Comparison of ENCODE assay signal across 15 cellular contexts in the genomic region with DNA sequence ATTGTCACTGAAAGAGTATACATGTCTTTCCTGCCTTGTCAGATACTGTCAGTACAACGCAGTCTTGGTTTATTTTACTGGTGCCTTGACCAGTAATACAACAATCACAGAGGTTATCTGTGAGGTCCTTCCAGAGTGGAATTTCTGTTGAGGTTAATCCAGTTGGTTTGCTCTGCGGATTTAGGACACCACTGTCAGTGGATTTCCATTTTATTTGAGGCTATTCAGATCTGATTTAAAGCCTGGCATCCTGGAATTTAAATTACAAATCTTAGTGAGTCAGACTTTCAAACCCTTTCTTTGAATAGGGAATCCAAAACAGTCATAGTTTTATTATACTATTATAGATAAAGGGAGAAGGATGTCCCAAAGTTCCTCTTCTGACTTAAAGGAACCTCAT. TPM values are rescaled to one million over a fixed set of nuclear protein-coding genes. Genes with fewer than 3 reads are reported as not detected.
DNase-seq lines count a peak whose midpoint lies in the region; ATAC-seq, FAIRE-seq and TF ChIP-seq lines count a peak whose summit lies in the region.
"Had no signal": no experiment of that assay in that cellular context is flagged by ENCODE, and none has a peak within 500 bp of the region (broad histone marks: within the 10 kb centered on the region; RNA-seq: fewer than 3 reads in every experiment).

No MANE protein-coding gene starts in this region.

- peak overlapping the region; percentile 7 for H3K9ac ChIP-seq in endodermal cell (ENCODE audit: extremely low read depth, low read length, poor library complexity, severe bottlenecking)
- H3K9ac ChIP-seq: BLaER1 treated with 17β-estradiol and CSF1 and Interleukin-3, amounts not matched to agents 10 nM and 100 nM had no signal

- H3K27me3 Mint-ChIP-seq in endodermal cell (ENCODE audit: insufficient read depth) (no peaks in the 10 kb centered on the region), osteocyte (ENCODE audit: unreplicated experiment) (no peaks in the 10 kb centered on the region)

- H3K4me3 ChIP-seq in endodermal cell (ENCODE audit: low read length): peak overlapping the region; percentile 63
- H3K4me3 ChIP-seq: BLaER1 treated with 17β-estradiol and CSF1 and Interleukin-3, amounts not matched to agents 10 nM and 100 nM; HAP-1 had no signal

- TF ChIP-seq POLR2A in H54 (IDR thresholded peaks at IDR 0.05; ENCODE audit: low read depth, low read length): no peak

- TF ChIP-seq CTCF in endodermal cell (conservative IDR thresholded peaks at IDR 0.05): no peak
- no peak for TF ChIP-seq CTCF in osteocyte (IDR thresholded peaks at IDR 0.05)

- H3K4me1 ChIP-seq in endodermal cell (ENCODE audit: control insufficient read depth, insufficient read depth, low read length): peaks cover 8% of the 10 kb centered on the region
- H3K4me1 ChIP-seq: BLaER1 treated with 17β-estradiol and CSF1 and Interleukin-3, amounts not matched to agents 10 nM and 100 nM had no signal

- WGBS in endodermal cell (ENCODE audit: insufficient coverage in 1 of 2, insufficient read length in 1 of 2), 2 experiments: 86 to 98% methylated on average over 1 to 2 of the region's 2 CpGs

- no peak overlapping the region for H3K27ac ChIP-seq in endodermal cell (ENCODE audit: low read depth, low read length)
- H3K27ac ChIP-seq: BLaER1 treated with 17β-estradiol and CSF1 and Interleukin-3, amounts not matched to agents 10 nM and 100 nM had no signal

- ATAC-seq in GM18861 (IDR thresholded peaks at IDR 0.05; ENCODE audit: unreplicated experiment): no peak

- H3K4me1 Mint-ChIP-seq in endodermal cell: peaks cover 14% of the 10 kb centered on the region
- H3K4me1 Mint-ChIP-seq in osteocyte (ENCODE audit: unreplicated experiment): peaks cover 14% of the 10 kb centered on the region

- H3K27ac Mint-ChIP-seq in endodermal cell (no peak overlapping the region), osteocyte (ENCODE audit: unreplicated experiment) (peak overlapping the region; percentile 54)

- H3K36me3 ChIP-seq in endodermal cell (ENCODE audit: control insufficient read depth, insufficient read depth, low read length): peaks cover 78% of the 10 kb centered on the region

- DNase-seq in H54 (ENCODE audit: insufficient read length, low spot score): no peak
- no peak for DNase-seq in RCC 7860 (ENCODE audit: low spot score)
- DNase-seq in endodermal cell: no peak
- DNase-seq in osteocyte (ENCODE audit: extremely low spot score, unreplicated experiment): no peak
- no peak for DNase-seq in activated CD4-positive, alpha-beta T cell treated with anti-CD3 and anti-CD28 coated beads for 1 hour
- DNase-seq in DMS79 treated with DMSO at 0.1 percent for 48 hours (lab: John Stamatoyannopoulos, UW): no peak
- DNase-seq: NCI-H1417 treated with DMSO at 0.1 percent for 48 hours, NCI-H2029, NCI-H2171, NCI-H446, NCI-H69, OCI-M1 had no signal

- FAIRE-seq in H54 (lab: Jason Lieb, UNC): peak; percentile 75
- peak; percentile 21 for FAIRE-seq in RCC 7860 (lab: Jason Lieb, UNC)

- H3K9me3 ChIP-seq in endodermal cell (ENCODE audit: control insufficient read depth, low read length): peaks cover 7% of the 10 kb centered on the region
- H3K9me3 ChIP-seq: HAP-1 had no signal

- no peaks in the 10 kb centered on the region for H3K9me3 Mint-ChIP-seq in endodermal cell
- peaks cover 6% of the 10 kb centered on the region for H3K9me3 Mint-ChIP-seq in osteocyte (ENCODE audit: unreplicated experiment)

- no peaks in the 10 kb centered on the region for H3K27me3 ChIP-seq in endodermal cell (ENCODE audit: control insufficient read depth, insufficient read depth, low read length, poor library complexity, severe bottlenecking)
- H3K27me3 ChIP-seq: BLaER1 treated with 17β-estradiol and CSF1 and Interleukin-3, amounts not matched to agents 10 nM and 100 nM had no signal

- H3K36me3 Mint-ChIP-seq in endodermal cell (ENCODE audit: low read depth) (peaks cover 36% of the 10 kb centered on the region), osteocyte (ENCODE audit: unreplicated experiment) (peaks cover 18% of the 10 kb centered on the region)

- H3K4me3 Mint-ChIP-seq in endodermal cell: no peak overlapping the region
- no peak overlapping the region for H3K4me3 Mint-ChIP-seq in osteocyte (ENCODE audit: unreplicated experiment)

RNA-seq across cellular contexts. Expression of a gene that starts 40.5 kb away (rescaled TPM):
- total RNA-seq in endodermal cell: 100 to 1,000 TPM in 1 of 2 donors, 10 to 100 TPM in 1; 78.6 to 138 TPM
- 70.6 TPM for polyA plus RNA-seq in endodermal cell (2013, experiment 1 of 2)
- polyA plus RNA-seq in endodermal cell (2013, experiment 2 of 2): 77.8 TPM
- 33.5 and 37.6 TPM in 2 replicates for total RNA-seq in osteocyte
